ENCODE assay signal across 8 cellular contexts in genomic region chr11:32830413-32830738, GRCh38. TPM values are rescaled to one million over a fixed set of nuclear protein-coding genes. Genes with fewer than 3 reads are reported as not detected.
A peak's percentile ranks its signal among the peaks of the same experiment; 100 is the strongest.
DNase-seq lines count a peak whose midpoint lies in the region; ATAC-seq and TF ChIP-seq lines count a peak whose summit lies in the region.

No MANE protein-coding gene starts in this region.

- peaks cover 0 to 4% of the 10 kb centered on the region in 2 donors for H3K4me1 ChIP-seq in naive thymus-derived CD4-positive, alpha-beta T cell (ENCODE audit: control insufficient read depth in 2 of 2, insufficient read depth in 2 of 2, low read length in 2 of 2)

- intact Hi-C loops in naive thymus-derived CD4-positive, alpha-beta T cell (cut with micrococcal nuclease): no loop called here

- DNase-seq in CD1c-positive myeloid dendritic cell (ENCODE audit: extremely low spot score) (peak; percentile 37), NOMO-1 (lab: John Stamatoyannopoulos, UW; ENCODE audit: unreplicated experiment in 2 of 2) (peak; percentile 29 to 64), epithelial cell of esophagus (ENCODE audit: low read depth) (peak; percentile 78), NCI-H446 treated with DMSO at 0.1 percent for 48 hours (lab: John Stamatoyannopoulos, UW) (no peak)
- no peak for DNase-seq in naive thymus-derived CD4-positive, alpha-beta T cell
- no peak for DNase-seq in stimulated activated CD4-positive, alpha-beta T cell treated with anti-CD3 and anti-CD28 coated beads, Interleukin-12 subunit alpha, Interleukin-12 subunit beta, amount 100 ng/mL, for 4 hours

- peak; percentile 7 for ATAC-seq in GM21717 (IDR thresholded peaks at IDR 0.05; ENCODE audit: unreplicated experiment)
- ATAC-seq in naive thymus-derived CD4-positive, alpha-beta T cell: no peak
- ATAC-seq in GM19324 (IDR thresholded peaks at IDR 0.05; ENCODE audit: low FRiP score, unreplicated experiment): no peak

- H3K4me3 ChIP-seq in epithelial cell of esophagus (ENCODE audit: low read length): peak overlapping the region; percentile 89
- H3K4me3 ChIP-seq in naive thymus-derived CD4-positive, alpha-beta T cell (ENCODE audit: low read length): no peak overlapping the region

- H3K9me3 Mint-ChIP-seq in naive thymus-derived CD4-positive, alpha-beta T cell: peaks cover 0 to 3% (median 0%) of the 10 kb centered on the region in 11 donors

- no peaks in the 10 kb centered on the region for H3K36me3 Mint-ChIP-seq in naive thymus-derived CD4-positive, alpha-beta T cell

- H3K9me3 ChIP-seq in naive thymus-derived CD4-positive, alpha-beta T cell (ENCODE audit: control insufficient read depth in 2 of 3, low read length in 3 of 3): no peaks in the 10 kb centered on the region

- peaks cover 0 to 23% (median 13%) of the 10 kb centered on the region in 7 donors for H3K4me1 Mint-ChIP-seq in naive thymus-derived CD4-positive, alpha-beta T cell

- no peak for TF ChIP-seq CTCF in epithelial cell of esophagus (IDR thresholded peaks at IDR 0.05; ENCODE audit: insufficient read depth, low read depth, low read length, missing control alignments)

- POLR2A ChIA-PET in naive thymus-derived CD4-positive, alpha-beta T cell (lab: Charles Lee): no interaction called here

- no peaks in the 10 kb centered on the region for H3K27me3 ChIP-seq in naive thymus-derived CD4-positive, alpha-beta T cell (ENCODE audit: control insufficient read depth in 2 of 2, insufficient read depth in 2 of 2, low read length in 2 of 2)

- peaks cover 37 to 42% (median 39%) of the 10 kb centered on the region in 5 donors for H3K27me3 Mint-ChIP-seq in naive thymus-derived CD4-positive, alpha-beta T cell

- no peak overlapping the region for H3K27ac ChIP-seq in naive thymus-derived CD4-positive, alpha-beta T cell (ENCODE audit: low read depth, low read length)

- no peak overlapping the region for H3K27ac Mint-ChIP-seq in naive thymus-derived CD4-positive, alpha-beta T cell

- peak overlapping the region in 9 of 10 donors; percentile 1 to 83 (median 53) for H3K4me3 Mint-ChIP-seq in naive thymus-derived CD4-positive, alpha-beta T cell

- CTCF ChIA-PET in naive thymus-derived CD4-positive, alpha-beta T cell (lab: Charles Lee): no interaction called here

- H3K36me3 ChIP-seq in naive thymus-derived CD4-positive, alpha-beta T cell (ENCODE audit: control insufficient read depth in 2 of 3, insufficient read depth in 3 of 3, low read length in 3 of 3): no peaks in the 10 kb centered on the region

RNA-seq across cellular contexts. Expression of gene PRRG4, which starts 0.6 kb away (rescaled TPM):
- total RNA-seq in naive thymus-derived CD4-positive, alpha-beta T cell: 1 to 10 TPM in 1 of 5 experiments, under 1 TPM in 2, not detected in 2; 0.11 to 2.3 (median 0.48) TPM
- not detected for polyA plus RNA-seq in naive thymus-derived CD4-positive, alpha-beta T cell

RNA-seq across cellular contexts. Expression of gene CCDC73, which starts 35.9 kb away (rescaled TPM):
- total RNA-seq in naive thymus-derived CD4-positive, alpha-beta T cell: not detected
- polyA plus RNA-seq in naive thymus-derived CD4-positive, alpha-beta T cell: not detected

Comparison
In these comparisons a context has a peak if more than half of its experiments do, and no peak if none do; other contexts are left out.
1. DNase-seq: peak in CD1c-positive myeloid dendritic cell (single experiment), NOMO-1 (2 of 2) and epithelial cell of esophagus (single experiment); none in naive thymus-derived CD4-positive, alpha-beta T cell (0 of 9), stimulated activated CD4-positive, alpha-beta T cell treated with anti-CD3 and anti-CD28 coated beads, Interleukin-12 subunit alpha, Interleukin-12 subunit beta, amount 100 ng/mL, for 4 hours (single experiment) and NCI-H446 treated with DMSO at 0.1 percent for 48 hours (single experiment).